Comparison of ENCODE assay signal across 19 cellular contexts in the genomic region with DNA sequence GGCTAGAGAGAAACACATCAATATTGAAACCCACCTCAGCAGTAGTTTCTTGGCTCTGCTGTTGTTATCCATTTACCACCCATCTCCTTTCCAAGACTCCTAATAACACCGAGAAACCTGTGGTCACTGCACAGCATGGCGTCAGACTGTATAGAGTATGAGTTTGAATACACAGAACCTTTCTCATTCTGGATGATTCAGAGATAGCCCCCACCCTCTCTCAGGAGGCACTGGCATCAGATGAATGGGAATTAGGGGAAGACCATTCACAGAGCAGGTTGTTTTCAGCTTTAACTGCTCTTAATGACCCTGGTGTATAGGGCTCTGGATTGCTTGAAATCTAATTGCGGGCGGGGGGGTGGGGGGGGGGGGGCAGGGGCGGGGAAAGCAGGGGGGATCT.
DNase-seq lines count a peak whose midpoint lies in the region; ATAC-seq and TF ChIP-seq lines count a peak whose summit lies in the region.
"Had no signal": no experiment of that assay in that cellular context is flagged by ENCODE, and none has a peak within 500 bp of the region (broad histone marks: within the 10 kb centered on the region; RNA-seq: fewer than 3 reads in every experiment).

No MANE protein-coding gene starts in this region.

- H3K9me3 ChIP-seq in upper lobe of right lung = no peaks in the 10 kb centered on the region
- no peaks in the 10 kb centered on the region for H3K9me3 ChIP-seq in upper lobe of left lung
- H3K9me3 ChIP-seq: spleen had no signal

- peak overlapping the region; percentile 4 for H3K27ac Mint-ChIP-seq in activated naive CD8-positive, alpha-beta T cell
- H3K27ac Mint-ChIP-seq in activated naive CD8-positive, alpha-beta T cell treated with anti-CD3 and anti-CD28 coated beads, Interleukin-2, amount 50 U/mL, for 24 hours = no peak overlapping the region
- no peak overlapping the region for H3K27ac Mint-ChIP-seq in activated CD8-positive, alpha-beta T cell treated with anti-CD3 and anti-CD28 coated beads for 36 hours
- H3K27ac Mint-ChIP-seq: activated CD4-positive, alpha-beta memory T cell treated with anti-CD3 and anti-CD28 coated beads, Interleukin-2, amount 10 ng/mL, durations not matched to agents 7 days and 5 days; activated naive CD4-positive, alpha-beta T cell treated with anti-CD3 and anti-CD28 coated beads, Interleukin-2, amount 10 ng/mL, durations not matched to agents 7 days and 5 days; CD14-positive monocyte; dendritic cell treated with granulocyte-macrophage colony-stimulating factor and Interleukin-4, amounts not matched to agents 40 ng/mL and 50 ng/mL, for 4 days had no signal

- no peaks in the 10 kb centered on the region for H3K27me3 Mint-ChIP-seq in activated naive CD8-positive, alpha-beta T cell
- no peaks in the 10 kb centered on the region for H3K27me3 Mint-ChIP-seq in activated naive CD8-positive, alpha-beta T cell treated with anti-CD3 and anti-CD28 coated beads, Interleukin-2, amount 50 U/mL, for 24 hours
- no peaks in the 10 kb centered on the region for H3K27me3 Mint-ChIP-seq in activated CD8-positive, alpha-beta T cell treated with anti-CD3 and anti-CD28 coated beads for 36 hours
- H3K27me3 Mint-ChIP-seq: activated CD4-positive, alpha-beta memory T cell treated with anti-CD3 and anti-CD28 coated beads, Interleukin-2, amount 10 ng/mL, durations not matched to agents 7 days and 5 days; activated naive CD4-positive, alpha-beta T cell treated with anti-CD3 and anti-CD28 coated beads, Interleukin-2, amount 10 ng/mL, durations not matched to agents 7 days and 5 days; dendritic cell treated with granulocyte-macrophage colony-stimulating factor and Interleukin-4, amounts not matched to agents 40 ng/mL and 50 ng/mL, for 4 days had no signal

- peaks cover 3% of the 10 kb centered on the region for H3K36me3 Mint-ChIP-seq in activated naive CD8-positive, alpha-beta T cell
- peaks cover 5% of the 10 kb centered on the region for H3K36me3 Mint-ChIP-seq in activated naive CD8-positive, alpha-beta T cell treated with anti-CD3 and anti-CD28 coated beads, Interleukin-2, amount 50 U/mL, for 24 hours (ENCODE audit: low read depth)
- H3K36me3 Mint-ChIP-seq in activated CD8-positive, alpha-beta T cell treated with anti-CD3 and anti-CD28 coated beads for 36 hours (ENCODE audit: low read depth) = peaks cover 1% of the 10 kb centered on the region
- H3K36me3 Mint-ChIP-seq: activated naive CD4-positive, alpha-beta T cell treated with anti-CD3 and anti-CD28 coated beads, Interleukin-2, amount 10 ng/mL, durations not matched to agents 7 days and 5 days had no signal

- CTCF ChIA-PET in activated CD8-positive, alpha-beta T cell treated with anti-CD3 and anti-CD28 coated beads for 36 hours (lab: Charles Lee) = interaction anchor here (1.0 kb wide), 1 partner anchor 230 kb away, joined by 3 read pairs; no protein-coding TSS in a partner anchor

- H3K4me1 Mint-ChIP-seq in activated naive CD8-positive, alpha-beta T cell (ENCODE audit: low read depth) = peaks cover 6% of the 10 kb centered on the region
- peaks cover 11% of the 10 kb centered on the region for H3K4me1 Mint-ChIP-seq in activated naive CD8-positive, alpha-beta T cell treated with anti-CD3 and anti-CD28 coated beads, Interleukin-2, amount 50 U/mL, for 24 hours
- peaks cover 8% of the 10 kb centered on the region for H3K4me1 Mint-ChIP-seq in activated CD8-positive, alpha-beta T cell treated with anti-CD3 and anti-CD28 coated beads for 36 hours (ENCODE audit: low read depth)
- H3K4me1 Mint-ChIP-seq: activated CD4-positive, alpha-beta memory T cell treated with anti-CD3 and anti-CD28 coated beads, Interleukin-2, amount 10 ng/mL, durations not matched to agents 7 days and 5 days; activated naive CD4-positive, alpha-beta T cell treated with anti-CD3 and anti-CD28 coated beads, Interleukin-2, amount 10 ng/mL, durations not matched to agents 7 days and 5 days; CD14-positive monocyte had no signal

- intact Hi-C loops in upper lobe of right lung (cut with DNase I) = no loop called here
- intact Hi-C loops in activated CD8-positive, alpha-beta T cell treated with anti-CD3 and anti-CD28 coated beads for 36 hours (cut with micrococcal nuclease) = no loop called here

- TF ChIP-seq EP300 in upper lobe of left lung (IDR thresholded peaks at IDR 0.05) = no peak

- H3K36me3 ChIP-seq in upper lobe of right lung = no peaks in the 10 kb centered on the region
- peaks cover 0 to 3% (median 0%) of the 10 kb centered on the region in 4 donors for H3K36me3 ChIP-seq in upper lobe of left lung
- H3K36me3 ChIP-seq: brain microvascular endothelial cell had no signal

- H3K9me3 Mint-ChIP-seq in activated naive CD8-positive, alpha-beta T cell (ENCODE audit: low read depth) = no peaks in the 10 kb centered on the region
- H3K9me3 Mint-ChIP-seq in activated naive CD8-positive, alpha-beta T cell treated with anti-CD3 and anti-CD28 coated beads, Interleukin-2, amount 50 U/mL, for 24 hours = no peaks in the 10 kb centered on the region
- H3K9me3 Mint-ChIP-seq in activated CD8-positive, alpha-beta T cell treated with anti-CD3 and anti-CD28 coated beads for 36 hours = no peaks in the 10 kb centered on the region
- H3K9me3 Mint-ChIP-seq: activated CD4-positive, alpha-beta memory T cell treated with anti-CD3 and anti-CD28 coated beads, Interleukin-2, amount 10 ng/mL, durations not matched to agents 7 days and 5 days; activated naive CD4-positive, alpha-beta T cell treated with anti-CD3 and anti-CD28 coated beads, Interleukin-2, amount 10 ng/mL, durations not matched to agents 7 days and 5 days; CD14-positive monocyte; dendritic cell treated with granulocyte-macrophage colony-stimulating factor and Interleukin-4, amounts not matched to agents 40 ng/mL and 50 ng/mL, for 4 days had no signal

- H3K27ac ChIP-seq in caudate nucleus (ENCODE audit: low read depth, low read length) (peak overlapping the region; percentile 47), upper lobe of right lung (peak overlapping the region; percentile 17), upper lobe of left lung (no peak overlapping the region)
- H3K27ac ChIP-seq: brain microvascular endothelial cell, spleen had no signal

- WGBS in upper lobe of left lung, 2 donors = 91 to 96% methylated on average over 5 of the region's 5 CpGs

- no peaks in the 10 kb centered on the region for H3K27me3 ChIP-seq in upper lobe of right lung
- H3K27me3 ChIP-seq in upper lobe of left lung = no peaks in the 10 kb centered on the region
- H3K27me3 ChIP-seq: brain microvascular endothelial cell, spleen had no signal

- H3K4me3 ChIP-seq in upper lobe of right lung = no peak overlapping the region
- no peak overlapping the region for H3K4me3 ChIP-seq in upper lobe of left lung
- H3K4me3 ChIP-seq: K562, spleen had no signal

- no peak for ATAC-seq in activated naive CD8-positive, alpha-beta T cell treated with anti-CD3 and anti-CD28 coated beads, Interleukin-2, amount 50 U/mL, for 24 hours
- ATAC-seq in upper lobe of right lung (no peak), HG02571 (IDR thresholded peaks at IDR 0.05; ENCODE audit: unreplicated experiment) (no peak), upper lobe of left lung (ENCODE audit: low FRiP score in 2 of 2) (no peak)
- ATAC-seq in activated CD8-positive, alpha-beta T cell treated with anti-CD3 and anti-CD28 coated beads for 36 hours = no peak
- ATAC-seq: K562 had no signal

- POLR2A ChIA-PET in activated CD8-positive, alpha-beta T cell treated with anti-CD3 and anti-CD28 coated beads for 36 hours (lab: Charles Lee) = no interaction called here

- H3K4me1 ChIP-seq in upper lobe of right lung = peaks cover 7% of the 10 kb centered on the region
- H3K4me1 ChIP-seq in upper lobe of left lung = peaks cover 0 to 12% (median 0%) of the 10 kb centered on the region in 4 donors
- H3K4me1 ChIP-seq: spleen had no signal

- TF ChIP-seq POLR2A in upper lobe of left lung (IDR thresholded peaks at IDR 0.05) = no peak

- no peak overlapping the region for H3K4me3 Mint-ChIP-seq in activated naive CD8-positive, alpha-beta T cell
- no peak overlapping the region for H3K4me3 Mint-ChIP-seq in activated naive CD8-positive, alpha-beta T cell treated with anti-CD3 and anti-CD28 coated beads, Interleukin-2, amount 50 U/mL, for 24 hours
- no peak overlapping the region for H3K4me3 Mint-ChIP-seq in activated CD8-positive, alpha-beta T cell treated with anti-CD3 and anti-CD28 coated beads for 36 hours
- H3K4me3 Mint-ChIP-seq: activated CD4-positive, alpha-beta memory T cell treated with anti-CD3 and anti-CD28 coated beads, Interleukin-2, amount 10 ng/mL, durations not matched to agents 7 days and 5 days; activated naive CD4-positive, alpha-beta T cell treated with anti-CD3 and anti-CD28 coated beads, Interleukin-2, amount 10 ng/mL, durations not matched to agents 7 days and 5 days; CD14-positive monocyte; dendritic cell treated with granulocyte-macrophage colony-stimulating factor and Interleukin-4, amounts not matched to agents 40 ng/mL and 50 ng/mL, for 4 days had no signal

- TF ChIP-seq CTCF in upper lobe of right lung (IDR thresholded peaks at IDR 0.05) (no peak), upper lobe of left lung (IDR thresholded peaks at IDR 0.05) (no peak)
- no peak for TF ChIP-seq CTCF in activated CD8-positive, alpha-beta T cell treated with anti-CD3 and anti-CD28 coated beads for 36 hours (IDR thresholded peaks at IDR 0.05)

- no peak for DNase-seq in activated naive CD8-positive, alpha-beta T cell treated with anti-CD3 and anti-CD28 coated beads, Interleukin-2, amount 50 U/mL, for 24 hours
- DNase-seq in NCI-H2227 (lab: John Stamatoyannopoulos, UW; ENCODE audit: unreplicated experiment) (peak; percentile 20), caudate nucleus (lab: John Stamatoyannopoulos, UW) (no peak), upper lobe of right lung (no peak), upper lobe of left lung (no peak)
- no peak for DNase-seq in activated CD8-positive, alpha-beta T cell treated with anti-CD3 and anti-CD28 coated beads for 36 hours
- DNase-seq: activated CD4-positive, alpha-beta memory T cell treated with anti-CD3 and anti-CD28 coated beads, Interleukin-2, amount 10 ng/mL, durations not matched to agents 7 days and 5 days; activated naive CD4-positive, alpha-beta T cell treated with anti-CD3 and anti-CD28 coated beads, Interleukin-2, amount 10 ng/mL, durations not matched to agents 7 days and 5 days; activated T-cell treated with anti-CD3 and anti-CD28 coated beads, Interleukin-2, amount 50 U/mL, for 1 hour; brain microvascular endothelial cell; GDM1; RPMI8226; spleen; stimulated activated CD4-positive, alpha-beta T cell treated with anti-CD3 and anti-CD28 coated beads, Interleukin-4, amount 100 ng/mL, for 24 hours had no signal

Comparison
In these comparisons a context has a peak if more than half of its experiments do, and no peak if none do; other contexts are left out.
1. H3K27ac ChIP-seq: peak in caudate nucleus (single experiment) and upper lobe of right lung (single experiment); none in upper lobe of left lung (0 of 4).